In the genomic region with DNA sequence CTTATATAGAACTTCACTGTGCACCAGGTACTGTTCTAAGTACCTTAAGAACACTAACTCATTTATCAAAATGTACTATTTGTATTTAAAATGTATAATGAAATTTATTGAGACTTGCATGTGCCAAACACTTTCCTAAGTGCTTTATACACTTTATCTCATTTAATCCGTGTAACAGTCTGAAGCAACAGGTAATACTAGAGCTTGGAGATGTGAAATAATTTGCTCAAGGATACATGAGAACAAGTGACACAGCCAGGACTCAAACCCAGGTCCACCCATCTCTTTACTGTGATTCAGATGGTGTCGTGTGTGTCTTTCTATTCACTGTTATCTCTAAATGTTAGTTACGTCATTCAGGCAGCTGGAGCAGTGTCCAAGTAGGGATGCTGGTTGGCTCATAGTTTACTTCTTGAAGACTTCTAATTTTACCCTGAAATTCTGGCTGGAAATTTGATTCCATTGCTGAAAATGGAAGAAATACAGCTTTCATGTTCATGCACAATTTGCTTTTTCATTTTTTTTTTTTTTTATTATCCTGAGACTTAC, we compare ENCODE assay signal across 21 cellular contexts.
DNase-seq lines count a peak whose midpoint lies in the region; ATAC-seq and TF ChIP-seq lines count a peak whose summit lies in the region.
"Had no signal": no experiment of that assay in that cellular context is flagged by ENCODE, and none has a peak within 500 bp of the region (broad histone marks: within the 10 kb centered on the region; RNA-seq: fewer than 3 reads in every experiment).

No MANE protein-coding gene starts in this region.

- TF ChIP-seq EP300 in gastroesophageal sphincter (IDR thresholded peaks at IDR 0.05) (no peak), stomach (IDR thresholded peaks at IDR 0.05) (no peak)

- H3K4me3 ChIP-seq in AG10803 (ENCODE audit: low read length) (no peak overlapping the region), gastroesophageal sphincter (no peak overlapping the region), stomach (no peak overlapping the region)

- H3K36me3 ChIP-seq in gastroesophageal sphincter (no peaks in the 10 kb centered on the region), stomach (no peaks in the 10 kb centered on the region)

- no peaks in the 10 kb centered on the region for H3K27me3 ChIP-seq in gastroesophageal sphincter
- no peaks in the 10 kb centered on the region for H3K27me3 ChIP-seq in stomach

- H3K4me1 ChIP-seq in gastroesophageal sphincter (peaks cover 0 to 18% (median 0%) of the 10 kb centered on the region in 3 donors), stomach (peaks cover 3 to 25% (median 6%) of the 10 kb centered on the region in 4 donors)

- DNase-seq in AG10803 (ENCODE audit: low read depth) (peak; percentile 12), astrocyte of the hippocampus (ENCODE audit: low read depth, low spot score) (peak; percentile 49), omental fat pad (ENCODE audit: low spot score) (no peak), NCI-H1694 treated with DMSO at 0.1 percent for 48 hours (lab: John Stamatoyannopoulos, UW) (no peak), stomach (no peak)
- DNase-seq: ACHN; activated CD8-positive, alpha-beta T cell treated with anti-CD3 and anti-CD28 coated beads for 36 hours; activated T-cell treated with anti-CD3 and anti-CD28 coated beads, Interleukin-2, amount 50 U/mL, for 48 hours; cerebellar nuclear complex; DND-41; islet precursor cell; NCI-H187 treated with DMSO at 0.1 percent for 48 hours; NCI-H510A; retina; SHP77; stimulated activated naive CD8-positive, alpha-beta T cell treated with anti-CD3 and anti-CD28 coated beads, Interleukin-15, amount 100 ng/mL, for 72 hours; T-helper 1 cell had no signal

- intact Hi-C loops in stomach (cut with DNase I; ENCODE audit: low total_unique reads): no loop called here

- no peak for TF ChIP-seq CTCF in AG10803 (conservative IDR thresholded peaks at IDR 0.05; ENCODE audit: low read length)
- no peak for TF ChIP-seq CTCF in gastroesophageal sphincter (IDR thresholded peaks at IDR 0.05)
- no peak for TF ChIP-seq CTCF in omental fat pad (IDR thresholded peaks at IDR 0.05)
- TF ChIP-seq CTCF in stomach (IDR thresholded peaks at IDR 0.05): no peak

- H3K27ac ChIP-seq in gastroesophageal sphincter: no peak overlapping the region
- no peak overlapping the region for H3K27ac ChIP-seq in stomach
- H3K27ac ChIP-seq: VCaP had no signal

- 28 to 43% methylated on average over 3 of the region's 3 CpGs for WGBS in gastroesophageal sphincter (ENCODE audit: low coverage in 1 of 2), 2 donors
- 44 to 65% (median 50%) methylated on average over 3 of the region's 3 CpGs for WGBS in stomach, 5 donors

- TF ChIP-seq POLR2A in gastroesophageal sphincter (IDR thresholded peaks at IDR 0.05) (no peak), stomach (IDR thresholded peaks at IDR 0.05) (no peak)

- peak; percentile 71 for ATAC-seq in gastroesophageal sphincter
- ATAC-seq in omental fat pad (ENCODE audit: low FRiP score): peak; percentile 69
- ATAC-seq in GM21390 (IDR thresholded peaks at IDR 0.05; ENCODE audit: unreplicated experiment): no peak
- no peak for ATAC-seq in HG03097 (IDR thresholded peaks at IDR 0.05; ENCODE audit: low FRiP score, unreplicated experiment)
- ATAC-seq: activated CD8-positive, alpha-beta T cell treated with anti-CD3 and anti-CD28 coated beads for 36 hours; stimulated activated naive CD8-positive, alpha-beta T cell treated with anti-CD3 and anti-CD28 coated beads, Interleukin-15, amount 100 ng/mL, for 72 hours had no signal

- H3K9me3 ChIP-seq in gastroesophageal sphincter (no peaks in the 10 kb centered on the region), stomach (no peaks in the 10 kb centered on the region)

Comparison
In these comparisons a context has a peak if more than half of its experiments do, and no peak if none do; other contexts are left out.
1. DNase-seq: peak in AG10803 (single experiment) and astrocyte of the hippocampus (single experiment); none in omental fat pad (single experiment), NCI-H1694 treated with DMSO at 0.1 percent for 48 hours (single experiment) and stomach (single experiment).
2. ATAC-seq: peak in gastroesophageal sphincter (single experiment) and omental fat pad (single experiment); none in GM21390 (single experiment) and HG03097 (single experiment).